1 cellular context compared by ENCODE assay signal in the genomic region with DNA sequence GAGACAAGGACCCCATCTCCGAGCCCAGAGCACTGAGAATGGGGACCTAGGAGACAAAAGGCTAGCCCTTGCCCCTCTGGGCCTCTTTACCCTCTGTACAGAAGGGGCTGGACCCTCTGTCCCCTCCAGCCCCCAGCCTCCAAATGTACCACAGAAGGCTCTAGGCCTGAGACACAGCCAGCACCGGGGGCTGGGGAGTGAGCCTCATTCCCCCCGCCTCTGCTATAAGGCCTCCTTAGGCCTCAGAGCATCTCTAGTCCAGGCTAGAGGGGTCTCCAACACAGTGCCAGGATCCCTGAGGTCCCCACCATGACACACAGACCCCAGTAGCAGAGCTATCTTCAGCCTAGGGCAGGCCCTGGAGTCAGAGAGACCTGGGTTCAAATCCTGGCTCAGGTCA.
TF ChIP-seq lines count a peak whose summit lies in the region.

No MANE protein-coding gene starts in this region.

TF ChIP-seq in H1, 55 proteins besides CTCF, POLR2A, EP300 and RAD21:
- TF ChIP-seq TAF1 (IDR thresholded peaks at IDR 0.05; ENCODE audit: low read depth, low read length) (no peak), BACH1 (IDR thresholded peaks at IDR 0.05; ENCODE audit: low read length) (no peak), HDAC2 (IDR thresholded peaks at IDR 0.05; ENCODE audit: borderline replicate concordance in 1 of 2, low read depth in 2 of 2, low read length in 2 of 2) (no peak), EGR1 (IDR thresholded peaks at IDR 0.05; ENCODE audit: borderline replicate concordance, low read depth, low read length) (no peak), RNF2 (IDR thresholded peaks at IDR 0.05; ENCODE audit: borderline replicate concordance, low read depth, low read length, missing control alignments, poor library complexity, severe bottlenecking) (no peak), CEBPB (IDR thresholded peaks at IDR 0.05; ENCODE audit: low read depth, low read length) (no peak), CTBP2 (IDR thresholded peaks at IDR 0.05; ENCODE audit: borderline replicate concordance, insufficient read depth, insufficient read length, low read length) (no peak), GABPA (IDR thresholded peaks at IDR 0.05; ENCODE audit: borderline replicate concordance, insufficient read depth, low read length) (no peak), KDM1A (IDR thresholded peaks at IDR 0.05; ENCODE audit: borderline replicate concordance, low read length) (no peak), KDM5A (IDR thresholded peaks at IDR 0.05; ENCODE audit: low read length) (no peak), RBBP5 (IDR thresholded peaks at IDR 0.05; ENCODE audit: borderline replicate concordance, low read depth, low read length) (no peak), SUZ12 (IDR thresholded peaks at IDR 0.05; ENCODE audit: low read length) (no peak), CHD2 (IDR thresholded peaks at IDR 0.05; ENCODE audit: low read length) (no peak)
- TF ChIP-seq, protein P1, sequence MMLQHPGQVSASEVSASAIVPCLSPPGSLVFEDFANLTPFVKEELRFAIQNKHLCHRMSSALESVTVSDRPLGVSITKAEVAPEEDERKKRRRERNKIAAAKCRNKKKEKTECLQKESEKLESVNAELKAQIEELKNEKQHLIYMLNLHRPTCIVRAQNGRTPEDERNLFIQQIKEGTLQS (IDR thresholded peaks at IDR 0.05; ENCODE audit: insufficient read depth, low read depth, low read length) = no peak
